In the genomic region with DNA sequence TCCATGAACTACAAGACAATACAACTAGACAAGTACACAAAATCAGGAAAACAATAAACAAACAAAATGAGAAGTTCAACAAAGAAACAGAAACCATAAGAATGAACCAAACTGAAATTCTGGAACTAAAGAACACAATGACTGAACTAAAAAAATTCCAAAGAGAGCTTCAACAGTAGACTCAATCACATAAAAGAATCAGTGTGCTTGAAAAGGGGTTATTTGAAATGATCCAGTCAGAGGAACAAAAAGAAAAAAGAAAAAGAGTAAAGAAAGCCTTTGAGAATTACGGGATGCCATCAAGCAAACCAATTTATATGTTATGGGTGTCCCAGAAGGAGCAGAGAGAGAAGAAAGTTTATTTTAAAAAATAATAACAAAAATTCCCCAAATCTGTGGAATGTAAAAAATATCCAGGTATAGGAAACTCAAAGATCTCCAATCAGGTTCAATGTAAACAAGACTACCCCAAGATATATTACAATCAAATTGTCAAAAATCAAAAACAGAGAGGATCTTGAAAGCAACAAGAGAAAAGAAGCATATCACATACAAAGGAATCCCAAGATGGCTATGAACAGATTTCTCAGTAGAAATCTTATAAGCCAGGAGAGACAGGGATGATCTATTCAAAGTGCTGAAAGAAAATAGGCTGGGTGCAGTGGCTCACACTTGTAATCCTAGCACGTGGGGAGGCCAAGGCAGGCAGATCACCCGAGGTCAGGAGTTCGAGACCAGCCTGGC, we compare ENCODE assay signal across 19 cellular contexts.
"Had no signal": no experiment of that assay in that cellular context is flagged by ENCODE, and none has a peak within 500 bp of the region (broad histone marks: within the 10 kb centered on the region; RNA-seq: fewer than 3 reads in every experiment).

No MANE protein-coding gene starts in this region.

- H3K27ac Mint-ChIP-seq: endodermal cell; natural killer cell; stimulated activated naive B cell treated with anti-CD40 and anti-IgM and Interleukin-4, amounts not matched to agents 10 μg/mL and 1 μg/mL and 100 μg/mL, for 72 hours; stimulated activated naive CD8-positive, alpha-beta T cell treated with anti-CD3 and anti-CD28 coated beads, Interleukin-15, Interleukin-2, amounts not matched to agents 100 ng/mL and 50 ng/mL, for 24 hours had no signal

- H3K27me3 ChIP-seq: ovary, spleen, tibial nerve, upper lobe of left lung had no signal

- H3K27me3 Mint-ChIP-seq: stimulated activated naive B cell treated with anti-CD40 and anti-IgM and Interleukin-4, amounts not matched to agents 10 μg/mL and 1 μg/mL and 100 μg/mL, for 72 hours; stimulated activated naive CD8-positive, alpha-beta T cell treated with anti-CD3 and anti-CD28 coated beads, Interleukin-15, Interleukin-2, amounts not matched to agents 100 ng/mL and 50 ng/mL, for 24 hours had no signal

- H3K36me3 ChIP-seq: ovary had no signal

- H3K9me3 ChIP-seq: ovary had no signal

- H3K4me1 Mint-ChIP-seq: endodermal cell had no signal

- ATAC-seq: left ventricle myocardium superior; lower lobe of right lung; natural killer cell; psoas muscle; stimulated activated naive B cell treated with anti-CD40 and anti-IgM and Interleukin-4, amounts not matched to agents 10 μg/mL and 1 μg/mL and 100 μg/mL, for 72 hours had no signal

- DNase-seq: effector CD8-positive, alpha-beta T cell; endodermal cell; head of caudate nucleus; left ventricle myocardium superior; lower lobe of right lung; natural killer cell; occipital lobe; ovary; posterior cingulate gyrus; psoas muscle; right cardiac atrium; spleen; stimulated activated CD4-positive, alpha-beta T cell treated with anti-CD3 and anti-CD28 coated beads, Interleukin-4, amount 100 ng/mL, for 4 hours; stimulated activated naive B cell treated with anti-CD40 and anti-IgM and Interleukin-4, amounts not matched to agents 10 μg/mL and 1 μg/mL and 100 μg/mL, for 72 hours; upper lobe of left lung had no signal

- H3K4me3 ChIP-seq: lower lobe of right lung, ovary, psoas muscle, skin epidermis, spleen, thoracic aorta, tibial nerve, upper lobe of left lung had no signal

- H3K27ac ChIP-seq: lower lobe of right lung, ovary, psoas muscle, skin epidermis, spleen, thoracic aorta, tibial nerve, upper lobe of left lung had no signal

- H3K4me3 Mint-ChIP-seq: endodermal cell; natural killer cell; stimulated activated naive B cell treated with anti-CD40 and anti-IgM and Interleukin-4, amounts not matched to agents 10 μg/mL and 1 μg/mL and 100 μg/mL, for 72 hours; stimulated activated naive CD8-positive, alpha-beta T cell treated with anti-CD3 and anti-CD28 coated beads, Interleukin-15, Interleukin-2, amounts not matched to agents 100 ng/mL and 50 ng/mL, for 24 hours had no signal

- H3K4me1 ChIP-seq: lower lobe of right lung, psoas muscle, spleen, tibial nerve, upper lobe of left lung had no signal
